ENCODE assay signal across 19 cellular contexts in genomic region chrX:154321152-154321551, GRCh38. TPM values are rescaled to one million over a fixed set of nuclear protein-coding genes. Genes with fewer than 3 reads are reported as not detected.
DNase-seq lines count a peak whose midpoint lies in the region; ATAC-seq, FAIRE-seq and TF ChIP-seq lines count a peak whose summit lies in the region.
"Had no signal": no experiment of that assay in that cellular context is flagged by ENCODE, and none has a peak within 500 bp of the region (broad histone marks: within the 10 kb centered on the region; RNA-seq: fewer than 3 reads in every experiment).

No MANE protein-coding gene starts in this region.

- TF ChIP-seq EP300 in GM12878 (IDR thresholded peaks at IDR 0.05; ENCODE audit: borderline replicate concordance in 1 of 2, control insufficient read depth in 1 of 2, low read depth in 2 of 2, low read length in 2 of 2) = no peak

- peak in 3 of 4 experiments; percentile 10 to 30 (median 14) for ATAC-seq in T-cell (replicated peaks in 1 of 4)
- no peak for ATAC-seq in GM12878
- no peak for ATAC-seq in stimulated activated memory B cell treated with anti-CD40 and anti-IgM and Interleukin-4, amounts not matched to agents 10 μg/mL and 1 μg/mL and 100 μg/mL, for 72 hours
- ATAC-seq in HG03439 (IDR thresholded peaks at IDR 0.05; ENCODE audit: unreplicated experiment) = no peak

- peak overlapping the region; percentile 42 for H3K4me3 Mint-ChIP-seq in activated naive CD4-positive, alpha-beta T cell treated with anti-CD3 and anti-CD28 coated beads, Interleukin-2, amount 50 U/mL, for 24 hours
- H3K4me3 Mint-ChIP-seq in activated naive CD4-positive, alpha-beta T cell treated with anti-CD3 and anti-CD28 coated beads for 36 hours = no peak overlapping the region
- H3K4me3 Mint-ChIP-seq in T-cell = no peak overlapping the region
- peak overlapping the region; percentile 34 for H3K4me3 Mint-ChIP-seq in stimulated activated memory B cell treated with anti-CD40 and anti-IgM and Interleukin-4, amounts not matched to agents 10 μg/mL and 1 μg/mL and 100 μg/mL, for 72 hours
- no peak overlapping the region for H3K4me3 Mint-ChIP-seq in endodermal cell
- H3K4me3 Mint-ChIP-seq: GM23338 had no signal

- H3K4me2 ChIP-seq in GM12878 (ENCODE audit: control insufficient read depth, insufficient read depth) = no peak overlapping the region
- H3K4me2 ChIP-seq: GM23338, PC-9 had no signal

- H3K4me1 ChIP-seq in GM12878 (ENCODE audit: control insufficient read depth, insufficient read depth, low read length) = peaks cover 16% of the 10 kb centered on the region
- no peaks in the 10 kb centered on the region for H3K4me1 ChIP-seq in endodermal cell (ENCODE audit: control insufficient read depth, insufficient read depth, low read length)
- H3K4me1 ChIP-seq: Caco-2 had no signal

- SMC1A ChIA-PET in GM12878 (lab: Charles Lee; ENCODE audit: uncharacterized antibody, unreplicated experiment) = no interaction called here

- H3K36me3 ChIP-seq in GM12878 (ENCODE audit: control insufficient read depth in 2 of 2, insufficient read depth in 2 of 2, low read length in 1 of 2) (no peaks in the 10 kb centered on the region), endodermal cell (ENCODE audit: control insufficient read depth, insufficient read depth, low read length) (no peaks in the 10 kb centered on the region)

- CTCF ChIA-PET in activated naive CD4-positive, alpha-beta T cell treated with anti-CD3 and anti-CD28 coated beads for 36 hours (lab: Charles Lee) = interaction anchor here (1.6 kb wide), 1 partner anchor 29 kb away, joined by 3 read pairs; no protein-coding TSS in a partner anchor
- CTCF ChIA-PET in T-cell (lab: Charles Lee) = no interaction called here
- CTCF ChIA-PET in GM12878 (lab: Yijun Ruan, JAX) = no interaction called here

- H3K4me3 ChIP-seq in GM12878 (no peak overlapping the region), endodermal cell (ENCODE audit: low read length) (no peak overlapping the region)
- H3K4me3 ChIP-seq: GM23338, PC-9 had no signal

- BruUV-seq in GM12878 (replicated peaks; lab: Mats Ljungman, UMichigan) = no TSS peak

- in situ Hi-C loops in GM12878 (cut with MboI) = loop anchor here (25.0 kb wide), 1 partner anchor 184 kb away; the partner anchor contains the start of gene OPN1LW

- WGBS in GM12878 (ENCODE audit: insufficient coverage, insufficient replicate concordance, low lambda C conversion rate, missing lambda C conversion rate) = 17% methylated on average over 6 of the region's 7 CpGs
- WGBS in endodermal cell (ENCODE audit: insufficient coverage in 1 of 2, insufficient read length in 1 of 2), 2 experiments = 88 to 100% methylated on average over 2 to 6 of the region's 7 CpGs

- H3K9ac ChIP-seq in GM12878 (ENCODE audit: control insufficient read depth, insufficient read depth, low read length) (no peak overlapping the region), endodermal cell (ENCODE audit: extremely low read depth, low read length, poor library complexity, severe bottlenecking) (no peak overlapping the region)

- H3K9me3 ChIP-seq in GM12878 (replicated peaks; ENCODE audit: control insufficient read depth, insufficient read depth, low read length) (no peaks in the 10 kb centered on the region), endodermal cell (ENCODE audit: control insufficient read depth, low read length) (no peaks in the 10 kb centered on the region)
- H3K9me3 ChIP-seq: Caco-2 had no signal

- H2AFZ ChIP-seq in GM12878 (ENCODE audit: control insufficient read depth, low read depth, low read length) = no peak overlapping the region
- H2AFZ ChIP-seq: GM23338, PC-9 had no signal

- no peak for FAIRE-seq in GM12878 (lab: Jason Lieb, UNC)

- no peaks in the 10 kb centered on the region for H3K27me3 ChIP-seq in GM12878 (replicated peaks in 1 of 2; ENCODE audit: control insufficient read depth in 2 of 2, insufficient read depth in 2 of 2, low read length in 1 of 2)
- no peaks in the 10 kb centered on the region for H3K27me3 ChIP-seq in endodermal cell (ENCODE audit: control insufficient read depth, insufficient read depth, low read length, poor library complexity, severe bottlenecking)

- H3K36me3 Mint-ChIP-seq in activated naive CD4-positive, alpha-beta T cell treated with anti-CD3 and anti-CD28 coated beads, Interleukin-2, amount 50 U/mL, for 24 hours = no peaks in the 10 kb centered on the region
- no peaks in the 10 kb centered on the region for H3K36me3 Mint-ChIP-seq in activated naive CD4-positive, alpha-beta T cell treated with anti-CD3 and anti-CD28 coated beads for 36 hours (ENCODE audit: low read depth)
- H3K36me3 Mint-ChIP-seq in T-cell (no peaks in the 10 kb centered on the region), endodermal cell (ENCODE audit: low read depth) (no peaks in the 10 kb centered on the region)
- no peaks in the 10 kb centered on the region for H3K36me3 Mint-ChIP-seq in stimulated activated memory B cell treated with anti-CD40 and anti-IgM and Interleukin-4, amounts not matched to agents 10 μg/mL and 1 μg/mL and 100 μg/mL, for 72 hours

- RAD21 ChIA-PET in GM12878 (lab: Charles Lee; ENCODE audit: unreplicated experiment) = interaction anchor here (0.8 kb wide), 1 partner anchor 53 kb away, joined by 5 read pairs; the partner anchor contains the start of gene FLNA

- H4K20me1 ChIP-seq in GM12878 (ENCODE audit: control insufficient read depth, insufficient read depth) = no peaks in the 10 kb centered on the region

- TF ChIP-seq CTCF in GM12878 (IDR thresholded peaks at IDR 0.05 in 2 of 3, conservative IDR thresholded peaks at IDR 0.05 in 1 of 3; ENCODE audit: control insufficient read depth in 2 of 3, extremely low read depth in 1 of 3, insufficient read depth in 1 of 3, low read depth in 3 of 3, low read length in 3 of 3) = no peak
- no peak for TF ChIP-seq CTCF in endodermal cell (conservative IDR thresholded peaks at IDR 0.05)

- POLR2A ChIA-PET in T-cell (lab: Charles Lee) = interaction anchor here in 1 of 2 donors (0.6 kb wide), 1 partner anchor 50 kb away, joined by 11 read pairs; no protein-coding TSS in a partner anchor
- POLR2A ChIA-PET in GM12878 (lab: Charles Lee) = no interaction called here

- no peaks in the 10 kb centered on the region for H3K9me3 Mint-ChIP-seq in activated naive CD4-positive, alpha-beta T cell treated with anti-CD3 and anti-CD28 coated beads, Interleukin-2, amount 50 U/mL, for 24 hours
- H3K9me3 Mint-ChIP-seq in activated naive CD4-positive, alpha-beta T cell treated with anti-CD3 and anti-CD28 coated beads for 36 hours = no peaks in the 10 kb centered on the region
- H3K9me3 Mint-ChIP-seq in T-cell (no peaks in the 10 kb centered on the region), endodermal cell (peaks cover 72% of the 10 kb centered on the region)
- no peaks in the 10 kb centered on the region for H3K9me3 Mint-ChIP-seq in stimulated activated memory B cell treated with anti-CD40 and anti-IgM and Interleukin-4, amounts not matched to agents 10 μg/mL and 1 μg/mL and 100 μg/mL, for 72 hours
- H3K9me3 Mint-ChIP-seq: GM23338 had no signal

- H3K27me3 Mint-ChIP-seq in activated naive CD4-positive, alpha-beta T cell treated with anti-CD3 and anti-CD28 coated beads, Interleukin-2, amount 50 U/mL, for 24 hours = no peaks in the 10 kb centered on the region
- H3K27me3 Mint-ChIP-seq in activated naive CD4-positive, alpha-beta T cell treated with anti-CD3 and anti-CD28 coated beads for 36 hours (ENCODE audit: low read depth) = no peaks in the 10 kb centered on the region
- H3K27me3 Mint-ChIP-seq in T-cell = no peaks in the 10 kb centered on the region
- no peaks in the 10 kb centered on the region for H3K27me3 Mint-ChIP-seq in stimulated activated memory B cell treated with anti-CD40 and anti-IgM and Interleukin-4, amounts not matched to agents 10 μg/mL and 1 μg/mL and 100 μg/mL, for 72 hours
- H3K27me3 Mint-ChIP-seq in endodermal cell (ENCODE audit: insufficient read depth) = peaks cover 4% of the 10 kb centered on the region

- no peak for TF ChIP-seq RAD21 in GM12878 (IDR thresholded peaks at IDR 0.05; ENCODE audit: insufficient read depth, low read depth, low read length)

- peaks cover 41% of the 10 kb centered on the region for H3K4me1 Mint-ChIP-seq in activated naive CD4-positive, alpha-beta T cell treated with anti-CD3 and anti-CD28 coated beads, Interleukin-2, amount 50 U/mL, for 24 hours
- H3K4me1 Mint-ChIP-seq in activated naive CD4-positive, alpha-beta T cell treated with anti-CD3 and anti-CD28 coated beads for 36 hours (ENCODE audit: low read depth) = peaks cover 30% of the 10 kb centered on the region
- H3K4me1 Mint-ChIP-seq in T-cell (peaks cover 38 to 39% (median 38%) of the 10 kb centered on the region in 3 donors), endodermal cell (no peaks in the 10 kb centered on the region)
- H3K4me1 Mint-ChIP-seq in stimulated activated memory B cell treated with anti-CD40 and anti-IgM and Interleukin-4, amounts not matched to agents 10 μg/mL and 1 μg/mL and 100 μg/mL, for 72 hours = peaks cover 58% of the 10 kb centered on the region

- intact Hi-C loops in activated naive CD4-positive, alpha-beta T cell treated with anti-CD3 and anti-CD28 coated beads for 36 hours (cut with micrococcal nuclease) = no loop called here
- intact Hi-C loops in GM12878 (cut with micrococcal nuclease; ENCODE audit: unreplicated experiment) = no loop called here

- TF ChIP-seq POLR2A in GM12878 (IDR thresholded peaks at IDR 0.05; ENCODE audit: low read depth, low read length) = no peak

- no peak for DNase-seq in activated naive CD4-positive, alpha-beta T cell treated with anti-CD3 and anti-CD28 coated beads for 36 hours
- DNase-seq in T-cell (no peak), GM12878 (ENCODE audit: low read depth, low spot score) (no peak), HK-2 (ENCODE audit: unreplicated experiment) (no peak), endodermal cell (no peak)
- DNase-seq: C1 segment of cervical spinal cord, MV-4-11, NCI-H1436 treated with DMSO at 0.1 percent for 48 hours, NCI-H2107, NCI-H226, NCI-H526 treated with DMSO at 0.1 percent for 48 hours, PC-9 had no signal

- no peaks in the 10 kb centered on the region for H3K79me2 ChIP-seq in GM12878 (ENCODE audit: control insufficient read depth, insufficient read depth, low read length)

- H3K27ac ChIP-seq in GM12878 (ENCODE audit: control insufficient read depth, insufficient read depth) (no peak overlapping the region), endodermal cell (ENCODE audit: low read depth, low read length) (no peak overlapping the region)
- H3K27ac ChIP-seq: PC-9 had no signal

- no peak overlapping the region for H3K27ac Mint-ChIP-seq in activated naive CD4-positive, alpha-beta T cell treated with anti-CD3 and anti-CD28 coated beads, Interleukin-2, amount 50 U/mL, for 24 hours
- H3K27ac Mint-ChIP-seq in activated naive CD4-positive, alpha-beta T cell treated with anti-CD3 and anti-CD28 coated beads for 36 hours = no peak overlapping the region
- H3K27ac Mint-ChIP-seq in T-cell (peak overlapping the region in 1 of 2 donors; percentile 28), endodermal cell (no peak overlapping the region)
- H3K27ac Mint-ChIP-seq in stimulated activated memory B cell treated with anti-CD40 and anti-IgM and Interleukin-4, amounts not matched to agents 10 μg/mL and 1 μg/mL and 100 μg/mL, for 72 hours = peak overlapping the region; percentile 62
- H3K27ac Mint-ChIP-seq: GM23338 had no signal

RNA-seq across cellular contexts. Expression of gene TKTL1, which starts 25.6 kb away (rescaled TPM):
- not detected for total RNA-seq in activated naive CD4-positive, alpha-beta T cell treated with anti-CD3 and anti-CD28 coated beads for 36 hours
- total RNA-seq in T-cell (1 to 10 TPM in 4 of 5 donors, under 1 TPM in 1; 0.60 to 5.5 (median 1.3) TPM), GM12878 (2014; rRNA removed) (not detected in 2 replicates), GM12878 (2014; rRNA removed; fragmentation: Illumina TruSeq; extraction: Trizol) (not detected in 2 replicates), GM12878 (2021) (not detected in 2 replicates), endodermal cell (not detected)
- total RNA-seq in GM12878 (2013; cell fraction: nucleolus; rRNA removed) = not detected in 2 replicates
- not detected for polyA plus RNA-seq in GM12878 (2011; ENCODE audit: low read depth)
- polyA plus RNA-seq in GM12878 (2011; rRNA removed) (0.07 TPM in 1 of 2 replicates, not detected in the other), GM12878 (2014; fragmentation: Illumina TruSeq; extraction: Trizol) (0.01 TPM in 1 of 2 replicates, not detected in the other), GM12878 (2014; fragmentation: Nextera tagmentation; extraction: Ambion mirVana) (not detected), GM12878 (2014; rRNA removed) (not detected in 2 replicates), GM12878 (2016; fragmentation: Nextera tagmentation; extraction: Ambion mirVana) (not detected)
- 0.03 and 0.05 TPM in 2 replicates for polyA plus RNA-seq in GM12878 (2011; cell fraction: cytosol; rRNA removed)
- 0.07 TPM in 1 of 2 replicates, not detected in the other for polyA plus RNA-seq in GM12878 (2011; cell fraction: nucleus; rRNA removed)
- 0.08 TPM in 1 of 2 replicates, not detected in the other for polyA plus RNA-seq in GM12878 (2012)
- polyA minus RNA-seq in GM12878 (2011; rRNA and poly(A)+ RNA removed) = 0.15 TPM in 1 of 2 replicates, not detected in the other
- polyA minus RNA-seq in GM12878 (2011; cell fraction: cytosol; rRNA and poly(A)+ RNA removed) = not detected in 2 replicates
- not detected in 2 replicates for polyA minus RNA-seq in GM12878 (2011; cell fraction: nucleus; rRNA and poly(A)+ RNA removed)
- polyA plus RNA-seq in endodermal cell (2013, experiment 1 of 2) = 2.6 TPM
- polyA plus RNA-seq in endodermal cell (2013, experiment 2 of 2) = 1.9 TPM
- total RNA-seq: Caco-2, G401, GM23338, HT1080, PC-9 had no signal
- polyA plus RNA-seq: GM23338 had no signal

RNA-seq across cellular contexts. Expression of gene TEX28, which starts 26.2 kb away (rescaled TPM):
- total RNA-seq in activated naive CD4-positive, alpha-beta T cell treated with anti-CD3 and anti-CD28 coated beads for 36 hours = not detected
- total RNA-seq in T-cell (not detected), GM12878 (2014; rRNA removed) (not detected in 2 replicates), GM12878 (2014; rRNA removed; fragmentation: Illumina TruSeq; extraction: Trizol) (not detected in 2 replicates), GM12878 (2021) (not detected in 2 replicates), endodermal cell (not detected)
- total RNA-seq in GM12878 (2013; cell fraction: nucleolus; rRNA removed) = not detected in 2 replicates
- not detected for polyA plus RNA-seq in GM12878 (2011; ENCODE audit: low read depth)
- polyA plus RNA-seq in GM12878 (2011; rRNA removed) (not detected in 2 replicates), GM12878 (2014; fragmentation: Illumina TruSeq; extraction: Trizol) (not detected in 2 replicates), GM12878 (2014; fragmentation: Nextera tagmentation; extraction: Ambion mirVana) (not detected), GM12878 (2014; rRNA removed) (not detected in 2 replicates), GM12878 (2016; fragmentation: Nextera tagmentation; extraction: Ambion mirVana) (not detected)
- not detected in 2 replicates for polyA plus RNA-seq in GM12878 (2011; cell fraction: cytosol; rRNA removed)
- polyA plus RNA-seq in GM12878 (2011; cell fraction: nucleus; rRNA removed) = not detected in 2 replicates
- not detected in 2 replicates for polyA plus RNA-seq in GM12878 (2012)
- polyA minus RNA-seq in GM12878 (2011; rRNA and poly(A)+ RNA removed) = not detected in 2 replicates
- polyA minus RNA-seq in GM12878 (2011; cell fraction: cytosol; rRNA and poly(A)+ RNA removed) = not detected in 2 replicates
- polyA minus RNA-seq in GM12878 (2011; cell fraction: nucleus; rRNA and poly(A)+ RNA removed) = not detected in 2 replicates
- polyA plus RNA-seq in endodermal cell (2013, experiment 1 of 2) = not detected
- not detected for polyA plus RNA-seq in endodermal cell (2013, experiment 2 of 2)
- total RNA-seq: Caco-2, G401, GM23338, HT1080, PC-9 had no signal
- polyA plus RNA-seq: GM23338 had no signal

RNA-seq across cellular contexts. Expression of gene FLNA, which starts 53.3 kb away (rescaled TPM):
- total RNA-seq in activated naive CD4-positive, alpha-beta T cell treated with anti-CD3 and anti-CD28 coated beads for 36 hours = 100 to 1,000 TPM; 398 to 404 TPM
- total RNA-seq in T-cell (1,000 to 10,000 TPM in 4 of 5 donors, 100 to 1,000 TPM in 1; 893 to 1,483 (median 1,268) TPM), GM12878 (2014; rRNA removed) (379 and 459 TPM in 2 replicates), GM12878 (2014; rRNA removed; fragmentation: Illumina TruSeq; extraction: Trizol) (128 and 137 TPM in 2 replicates), GM12878 (2021) (617 and 643 TPM in 2 replicates), endodermal cell (1,000 to 10,000 TPM; 1,074 to 1,251 TPM)
- total RNA-seq in GM12878 (2013; cell fraction: nucleolus; rRNA removed) = 217 and 245 TPM in 2 replicates
- polyA plus RNA-seq in GM12878 (2011; ENCODE audit: low read depth) = 75.8 TPM
- polyA plus RNA-seq in GM12878 (2011; rRNA removed) (22.1 and 56.9 TPM in 2 replicates), GM12878 (2014; fragmentation: Illumina TruSeq; extraction: Trizol) (52.0 and 174 TPM in 2 replicates), GM12878 (2014; fragmentation: Nextera tagmentation; extraction: Ambion mirVana) (10 to 100 TPM in 1 of 2 experiments, 1 to 10 TPM in 1; 5.1 to 30.6 TPM), GM12878 (2014; rRNA removed) (168 and 269 TPM in 2 replicates), GM12878 (2016; fragmentation: Nextera tagmentation; extraction: Ambion mirVana) (100 to 1,000 TPM; 344 to 347 TPM)
- polyA plus RNA-seq in GM12878 (2011; cell fraction: cytosol; rRNA removed) = 101 and 120 TPM in 2 replicates
- 466 and 752 TPM in 2 replicates for polyA plus RNA-seq in GM12878 (2011; cell fraction: nucleus; rRNA removed)
- 167 and 174 TPM in 2 replicates for polyA plus RNA-seq in GM12878 (2012)
- polyA minus RNA-seq in GM12878 (2011; rRNA and poly(A)+ RNA removed) = 385 and 416 TPM in 2 replicates
- 382 and 413 TPM in 2 replicates for polyA minus RNA-seq in GM12878 (2011; cell fraction: cytosol; rRNA and poly(A)+ RNA removed)
- 154 and 358 TPM in 2 replicates for polyA minus RNA-seq in GM12878 (2011; cell fraction: nucleus; rRNA and poly(A)+ RNA removed)
- 609 TPM for polyA plus RNA-seq in endodermal cell (2013, experiment 1 of 2)
- 609 TPM for polyA plus RNA-seq in endodermal cell (2013, experiment 2 of 2)

RNA-seq across cellular contexts. Expression of gene EMD, which starts 57.9 kb away (rescaled TPM):
- 10 to 100 TPM; 62.7 to 70.0 TPM for total RNA-seq in activated naive CD4-positive, alpha-beta T cell treated with anti-CD3 and anti-CD28 coated beads for 36 hours
- total RNA-seq in T-cell (100 to 1,000 TPM in 2 of 5 donors, 10 to 100 TPM in 3; 73.4 to 136 (median 80.4) TPM), GM12878 (2014; rRNA removed) (13.1 and 16.0 TPM in 2 replicates), GM12878 (2014; rRNA removed; fragmentation: Illumina TruSeq; extraction: Trizol) (26.7 and 27.1 TPM in 2 replicates), GM12878 (2021) (58.5 and 59.3 TPM in 2 replicates), endodermal cell (10 to 100 TPM; 60.3 to 76.4 TPM)
- 11.7 and 14.3 TPM in 2 replicates for total RNA-seq in GM12878 (2013; cell fraction: nucleolus; rRNA removed)
- 18.8 TPM for polyA plus RNA-seq in GM12878 (2011; ENCODE audit: low read depth)
- polyA plus RNA-seq in GM12878 (2011; rRNA removed) (15.3 and 23.3 TPM in 2 replicates), GM12878 (2014; fragmentation: Illumina TruSeq; extraction: Trizol) (63.8 and 83.3 TPM in 2 replicates), GM12878 (2014; fragmentation: Nextera tagmentation; extraction: Ambion mirVana) (1 to 10 TPM in 1 of 2 experiments, under 1 TPM in 1; 0.76 to 1.9 TPM), GM12878 (2014; rRNA removed) (63.9 TPM in 2 replicates), GM12878 (2016; fragmentation: Nextera tagmentation; extraction: Ambion mirVana) (100 to 1,000 TPM in 1 of 2 experiments, 10 to 100 TPM in 1; 89.5 to 100 TPM)
- polyA plus RNA-seq in GM12878 (2011; cell fraction: cytosol; rRNA removed) = 29.0 and 36.8 TPM in 2 replicates
- 49.6 and 51.9 TPM in 2 replicates for polyA plus RNA-seq in GM12878 (2011; cell fraction: nucleus; rRNA removed)
- polyA plus RNA-seq in GM12878 (2012) = 48.6 and 64.1 TPM in 2 replicates
- polyA minus RNA-seq in GM12878 (2011; rRNA and poly(A)+ RNA removed) = 12.9 and 24.7 TPM in 2 replicates
- 14.8 and 18.7 TPM in 2 replicates for polyA minus RNA-seq in GM12878 (2011; cell fraction: cytosol; rRNA and poly(A)+ RNA removed)
- 12.0 and 16.9 TPM in 2 replicates for polyA minus RNA-seq in GM12878 (2011; cell fraction: nucleus; rRNA and poly(A)+ RNA removed)
- polyA plus RNA-seq in endodermal cell (2013, experiment 1 of 2) = 91.0 TPM
- 77.9 TPM for polyA plus RNA-seq in endodermal cell (2013, experiment 2 of 2)

Comparison
In these comparisons a context has a peak if more than half of its experiments do, and no peak if none do; other contexts are left out.
1. H3K4me3 Mint-ChIP-seq: peak in activated naive CD4-positive, alpha-beta T cell treated with anti-CD3 and anti-CD28 coated beads, Interleukin-2, amount 50 U/mL, for 24 hours (single experiment) and stimulated activated memory B cell treated with anti-CD40 and anti-IgM and Interleukin-4, amounts not matched to agents 10 μg/mL and 1 μg/mL and 100 μg/mL, for 72 hours (single experiment); none in activated naive CD4-positive, alpha-beta T cell treated with anti-CD3 and anti-CD28 coated beads for 36 hours (single experiment), T-cell (0 of 3) and endodermal cell (single experiment).
2. ATAC-seq: peak in T-cell (3 of 4); none in GM12878 (single experiment), stimulated activated memory B cell treated with anti-CD40 and anti-IgM and Interleukin-4, amounts not matched to agents 10 μg/mL and 1 μg/mL and 100 μg/mL, for 72 hours (single experiment) and HG03439 (single experiment).